ENCODE assay signal across 16 cellular contexts in the genomic region with DNA sequence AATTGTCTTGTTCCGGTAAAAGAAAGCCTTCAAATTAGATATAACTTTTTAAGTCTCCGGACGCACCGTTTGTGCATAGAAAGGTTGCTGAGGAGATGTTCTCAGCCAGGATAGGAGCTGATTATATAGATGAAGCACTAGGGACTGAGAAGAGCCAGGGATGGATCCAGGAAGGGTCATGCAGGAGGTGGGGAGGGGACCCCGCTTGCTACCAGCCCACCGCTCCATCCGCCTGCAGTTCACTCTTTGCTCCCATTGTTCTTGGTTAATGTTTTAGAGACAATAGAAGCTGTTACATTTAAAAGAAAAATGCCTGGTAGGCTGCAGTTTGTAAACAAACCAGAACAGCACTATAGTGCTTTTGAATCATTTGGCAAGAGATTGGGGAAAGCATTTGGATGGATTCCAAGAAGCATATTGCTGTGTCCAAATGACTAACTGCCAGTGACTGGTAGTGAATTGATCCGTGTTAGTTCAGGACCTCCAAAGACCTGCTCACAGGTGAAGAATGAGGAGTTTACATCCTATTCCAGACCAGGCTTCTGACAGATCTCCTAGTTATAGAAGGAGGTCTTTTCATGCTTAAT.
DNase-seq lines count a peak whose midpoint lies in the region; ATAC-seq and TF ChIP-seq lines count a peak whose summit lies in the region.
"Had no signal": no experiment of that assay in that cellular context is flagged by ENCODE, and none has a peak within 500 bp of the region (broad histone marks: within the 10 kb centered on the region; RNA-seq: fewer than 3 reads in every experiment).

No MANE protein-coding gene starts in this region.

- H3F3A ChIP-seq in GM23338 (replicated peaks; ENCODE audit: low read depth): no peaks in the 10 kb centered on the region
- H3F3A ChIP-seq in PC-3 (ENCODE audit: low read length, unreplicated experiment): no peaks in the 10 kb centered on the region
- no peaks in the 10 kb centered on the region for H3F3A ChIP-seq in MM.1S (ENCODE audit: insufficient read depth, low read length)

- H3K4me1 ChIP-seq in GM23338 (ENCODE audit: insufficient read depth) (no peaks in the 10 kb centered on the region), PC-3 (ENCODE audit: insufficient read depth, low read length) (no peaks in the 10 kb centered on the region), MM.1S (ENCODE audit: low read length) (no peaks in the 10 kb centered on the region)
- H3K4me1 ChIP-seq: BLaER1 treated with 17β-estradiol and CSF1 and Interleukin-3, amounts not matched to agents 10 nM and 100 nM had no signal

- H4K20me1 ChIP-seq in GM23338 (replicated peaks; ENCODE audit: insufficient read depth): no peaks in the 10 kb centered on the region
- no peaks in the 10 kb centered on the region for H4K20me1 ChIP-seq in PC-3 (ENCODE audit: low read length)
- no peaks in the 10 kb centered on the region for H4K20me1 ChIP-seq in MM.1S (ENCODE audit: insufficient read depth, low read length)
- H4K20me1 ChIP-seq: BLaER1 treated with 17β-estradiol and CSF1 and Interleukin-3, amounts not matched to agents 10 nM and 100 nM had no signal

- no peak overlapping the region for H3K9ac ChIP-seq in PC-3 (ENCODE audit: low read length)
- no peak overlapping the region for H3K9ac ChIP-seq in MM.1S (ENCODE audit: low read length)
- H3K9ac ChIP-seq: BLaER1 treated with 17β-estradiol and CSF1 and Interleukin-3, amounts not matched to agents 10 nM and 100 nM had no signal

- H3K9me3 Mint-ChIP-seq in GM23338: peaks cover 6% of the 10 kb centered on the region; the same call in 2 of the 3 replicates

- no peak overlapping the region for H3K4me3 Mint-ChIP-seq in GM23338
- H3K4me3 Mint-ChIP-seq: nephron progenitor cell had no signal

- H3K27me3 ChIP-seq in GM23338 (ENCODE audit: insufficient read depth) (no peaks in the 10 kb centered on the region), PC-3 (ENCODE audit: low read length) (no peaks in the 10 kb centered on the region), MM.1S (replicated peaks; ENCODE audit: insufficient read depth, low read length) (no peaks in the 10 kb centered on the region)
- H3K27me3 ChIP-seq: BLaER1 treated with 17β-estradiol and CSF1 and Interleukin-3, amounts not matched to agents 10 nM and 100 nM had no signal

- 0 out of 3 replicates have a peak, but pooled peaks cover 5% of the 10 kb centered on the region for H3K4me1 Mint-ChIP-seq in GM23338
- H3K4me1 Mint-ChIP-seq: nephron progenitor cell had no signal

- no peak for TF ChIP-seq CTCF in GM23338 (conservative IDR thresholded peaks at IDR 0.05; ENCODE audit: low read depth in 2 of 2)
- TF ChIP-seq CTCF in PC-3 (conservative IDR thresholded peaks at IDR 0.05; ENCODE audit: low read depth, low read length): no peak
- TF ChIP-seq CTCF in MM.1S (IDR thresholded peaks at IDR 0.05; ENCODE audit: low read length): no peak

- DNase-seq in GM23338 (ENCODE audit: low spot score) (peak; percentile 31), NCI-H1694 (lab: John Stamatoyannopoulos, UW) (peak; percentile 27), PC-3 (peak; percentile 39), left lobe of liver (ENCODE audit: low spot score) (no peak), dermis blood vessel endothelial cell (no peak), MM.1S (no peak)
- DNase-seq: activated CD4-positive, alpha-beta T cell treated with anti-CD3 and anti-CD28 coated beads, Interleukin-2, amount 50 U/mL, for 4 hours; IMR-90; left ventricle myocardium superior; NCI-H510A; nephron progenitor cell; stimulated activated naive CD8-positive, alpha-beta T cell treated with anti-CD3 and anti-CD28 coated beads, Interleukin-15, Interleukin-2, amounts not matched to agents 100 U/mL and 50 U/mL, for 24 hours; T-helper 9 cell had no signal

- POLR2A ChIA-PET in PC-3 (lab: Charles Lee; ENCODE audit: unreplicated experiment): no interaction called here

- no peaks in the 10 kb centered on the region; the same call in 2 of the 3 replicates for H3K36me3 Mint-ChIP-seq in GM23338 (ENCODE audit: low read depth)

- H3K27ac Mint-ChIP-seq in GM23338: no peak overlapping the region
- H3K27ac Mint-ChIP-seq: nephron progenitor cell had no signal

- H3K27ac ChIP-seq in GM23338 (ENCODE audit: low read depth): no peak overlapping the region
- H3K27ac ChIP-seq in PC-3 (ENCODE audit: low read length): no peak overlapping the region
- H3K27ac ChIP-seq in MM.1S (ENCODE audit: low read length): no peak overlapping the region
- H3K27ac ChIP-seq: BLaER1 treated with 17β-estradiol and CSF1 and Interleukin-3, amounts not matched to agents 10 nM and 100 nM had no signal

- ATAC-seq in GM23338: peak; percentile 68
- ATAC-seq in PC-3: no peak
- peak; percentile 68 for ATAC-seq in left lobe of liver
- ATAC-seq in HG03097 (IDR thresholded peaks at IDR 0.05; ENCODE audit: low FRiP score, unreplicated experiment): no peak
- ATAC-seq: esophagus mucosa; left ventricle myocardium superior; stimulated activated naive CD8-positive, alpha-beta T cell treated with anti-CD3 and anti-CD28 coated beads, Interleukin-15, Interleukin-2, amounts not matched to agents 100 U/mL and 50 U/mL, for 24 hours had no signal

- CTCF ChIA-PET in PC-3 (lab: Charles Lee): no interaction called here

- H3K79me2 ChIP-seq in GM23338 (replicated peaks; ENCODE audit: insufficient read depth): no peaks in the 10 kb centered on the region
- no peaks in the 10 kb centered on the region for H3K79me2 ChIP-seq in PC-3 (ENCODE audit: low read length)
- H3K79me2 ChIP-seq in MM.1S (ENCODE audit: low read length): no peaks in the 10 kb centered on the region

- H3K9me2 ChIP-seq in GM23338 (ENCODE audit: insufficient read depth) (peaks cover 8% of the 10 kb centered on the region; the same call in 1 of the 2 replicates), PC-3 (replicated peaks; ENCODE audit: low read length) (no peaks in the 10 kb centered on the region), MM.1S (replicated peaks; ENCODE audit: insufficient read depth, low read length) (no peaks in the 10 kb centered on the region)

- H3K9me3 ChIP-seq in PC-3 (ENCODE audit: low read length) (no peaks in the 10 kb centered on the region), MM.1S (replicated peaks; ENCODE audit: insufficient read depth, low read length) (no peaks in the 10 kb centered on the region)

- no peak overlapping the region for H3K4me3 ChIP-seq in GM23338
- no peak overlapping the region for H3K4me3 ChIP-seq in PC-3 (ENCODE audit: low read length)
- H3K4me3 ChIP-seq in MM.1S (ENCODE audit: low read length): no peak overlapping the region
- H3K4me3 ChIP-seq: BLaER1 treated with 17β-estradiol and CSF1 and Interleukin-3, amounts not matched to agents 10 nM and 100 nM had no signal

- H2AFZ ChIP-seq in GM23338 (no peak overlapping the region), PC-3 (ENCODE audit: low read length) (no peak overlapping the region), MM.1S (ENCODE audit: low read length) (no peak overlapping the region)

- intact Hi-C loops in PC-3 (cut with micrococcal nuclease): no loop called here

- no TSS peak for BruUV-seq in PC-3 (replicated peaks; lab: Mats Ljungman, UMichigan)

- H3K4me2 ChIP-seq in GM23338 (no peak overlapping the region), PC-3 (ENCODE audit: low read length) (no peak overlapping the region), MM.1S (ENCODE audit: low read depth, low read length) (no peak overlapping the region)
- H3K4me2 ChIP-seq: BLaER1 treated with 17β-estradiol and CSF1 and Interleukin-3, amounts not matched to agents 10 nM and 100 nM had no signal

- H3K36me3 ChIP-seq in GM23338 (ENCODE audit: insufficient read depth): no peaks in the 10 kb centered on the region
- H3K36me3 ChIP-seq in PC-3 (ENCODE audit: low read depth, low read length): no peaks in the 10 kb centered on the region
- no peaks in the 10 kb centered on the region for H3K36me3 ChIP-seq in MM.1S (replicated peaks; ENCODE audit: insufficient read depth, low read length)
- H3K36me3 ChIP-seq: BLaER1 treated with 17β-estradiol and CSF1 and Interleukin-3, amounts not matched to agents 10 nM and 100 nM had no signal

- no peaks in the 10 kb centered on the region for H3K27me3 Mint-ChIP-seq in GM23338 (ENCODE audit: insufficient read depth, low read depth, poor library complexity)

TF ChIP-seq in GM23338, 12 proteins besides CTCF, POLR2A, EP300 and RAD21 (continues in another document):
- no peak for TF ChIP-seq STAT1 (IDR thresholded peaks at IDR 0.05; ENCODE audit: unreplicated experiment)
- no peak for TF ChIP-seq CREB1 (CRISPR knock-in tag; IDR thresholded peaks at IDR 0.05; ENCODE audit: low read depth)
- TF ChIP-seq, protein P1, sequence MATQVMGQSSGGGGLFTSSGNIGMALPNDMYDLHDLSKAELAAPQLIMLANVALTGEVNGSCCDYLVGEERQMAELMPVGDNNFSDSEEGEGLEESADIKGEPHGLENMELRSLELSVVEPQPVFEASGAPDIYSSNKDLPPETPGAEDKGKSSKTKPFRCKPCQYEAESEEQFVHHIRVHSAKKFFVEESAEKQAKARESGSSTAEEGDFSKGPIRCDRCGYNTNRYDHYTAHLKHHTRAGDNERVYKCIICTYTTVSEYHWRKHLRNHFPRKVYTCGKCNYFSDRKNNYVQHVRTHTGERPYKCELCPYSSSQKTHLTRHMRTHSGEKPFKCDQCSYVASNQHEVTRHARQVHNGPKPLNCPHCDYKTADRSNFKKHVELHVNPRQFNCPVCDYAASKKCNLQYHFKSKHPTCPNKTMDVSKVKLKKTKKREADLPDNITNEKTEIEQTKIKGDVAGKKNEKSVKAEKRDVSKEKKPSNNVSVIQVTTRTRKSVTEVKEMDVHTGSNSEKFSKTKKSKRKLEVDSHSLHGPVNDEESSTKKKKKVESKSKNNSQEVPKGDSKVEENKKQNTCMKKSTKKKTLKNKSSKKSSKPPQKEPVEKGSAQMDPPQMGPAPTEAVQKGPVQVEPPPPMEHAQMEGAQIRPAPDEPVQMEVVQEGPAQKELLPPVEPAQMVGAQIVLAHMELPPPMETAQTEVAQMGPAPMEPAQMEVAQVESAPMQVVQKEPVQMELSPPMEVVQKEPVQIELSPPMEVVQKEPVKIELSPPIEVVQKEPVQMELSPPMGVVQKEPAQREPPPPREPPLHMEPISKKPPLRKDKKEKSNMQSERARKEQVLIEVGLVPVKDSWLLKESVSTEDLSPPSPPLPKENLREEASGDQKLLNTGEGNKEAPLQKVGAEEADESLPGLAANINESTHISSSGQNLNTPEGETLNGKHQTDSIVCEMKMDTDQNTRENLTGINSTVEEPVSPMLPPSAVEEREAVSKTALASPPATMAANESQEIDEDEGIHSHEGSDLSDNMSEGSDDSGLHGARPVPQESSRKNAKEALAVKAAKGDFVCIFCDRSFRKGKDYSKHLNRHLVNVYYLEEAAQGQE (IDR thresholded peaks at IDR 0.05; ENCODE audit: unreplicated experiment): no peak
- TF ChIP-seq JUNB (IDR thresholded peaks at IDR 0.05; ENCODE audit: unreplicated experiment): no peak

Comparison
In these comparisons a context has a peak if more than half of its experiments do, and no peak if none do; other contexts are left out.
1. ATAC-seq: peak in GM23338 (single experiment) and left lobe of liver (single experiment); none in PC-3 (single experiment) and HG03097 (single experiment).
2. DNase-seq: peak in GM23338 (single experiment), NCI-H1694 (single experiment) and PC-3 (single experiment); none in left lobe of liver (single experiment), dermis blood vessel endothelial cell (single experiment) and MM.1S (single experiment).